In genomic region chr3:138835846-138836245, GRCh38 we compare ENCODE assay signal across 8 cellular contexts. TPM values are rescaled to one million over a fixed set of nuclear protein-coding genes. Genes with fewer than 3 reads are reported as not detected.
A peak's percentile ranks its signal among the peaks of the same experiment; 100 is the strongest.
DNase-seq lines count a peak whose midpoint lies in the region; ATAC-seq, FAIRE-seq and TF ChIP-seq lines count a peak whose summit lies in the region.
"Not testable (repeated sequence)": the region's sequence is repeated elsewhere in the genome, so short reads cannot be mapped to it uniquely, and the experiment has no call there.

No MANE protein-coding gene starts in this region.

- not testable (repeated sequence) for H3K14ac ChIP-seq in H9 (ENCODE audit: insufficient read depth, low read length); H1 (ENCODE audit: insufficient read length)

- H2BK5ac ChIP-seq in H9 (ENCODE audit: insufficient read length, low read length); H1 (ENCODE audit: low read depth, low read length): not testable (repeated sequence)

- H3K27ac Mint-ChIP-seq in H9: peak overlapping the region; percentile 62 to 100 (median 79); a peak in 5 of 7 replicates
- peak overlapping the region; percentile 99 for H3K27ac Mint-ChIP-seq in activated T-helper 17 cell treated with anti-CD3 and anti-CD28 coated beads, Interleukin-2, amount 50 U/mL, for 72 hours
- H3K27ac Mint-ChIP-seq in neural crest cell (ENCODE audit: unreplicated experiment): not testable (repeated sequence)
- peak overlapping the region; percentile 97 for H3K27ac Mint-ChIP-seq in stimulated activated effector memory CD8-positive, alpha-beta T cell treated with anti-CD3 and anti-CD28 coated beads, Interleukin-12 subunit alpha, Interleukin-12 subunit beta, amount 100 ng/mL, for 72 hours

- peaks cover 14% of the 10 kb centered on the region for H3K23me2 ChIP-seq in H9 (ENCODE audit: insufficient read length, low read depth, low read length, poor library complexity, severe bottlenecking)
- peaks cover 12% of the 10 kb centered on the region for H3K23me2 ChIP-seq in H1 (ENCODE audit: low read depth, low read length)

- POLR2A ChIA-PET in Panc1 (lab: Charles Lee): interaction anchor here (0.6 kb wide), 1 partner anchor 323 kb away, joined by 3 read pairs; no protein-coding TSS in a partner anchor
- POLR2A ChIA-PET in H1 (lab: Charles Lee; ENCODE audit: partially characterized antibody): interaction anchor here (0.6 to 3.9 kb wide), 8 partner anchors 10 to 488 kb away, joined by 3 to 28 read pairs (median 6); partner anchors contain the start of gene MRAS

- H3K4me1 ChIP-seq in H9 (ENCODE audit: insufficient read depth, low read length); H1 (replicated peaks in 1 of 4; ENCODE audit: control insufficient read depth in 3 of 4, insufficient read depth in 4 of 4, low read length in 3 of 4): not testable (repeated sequence)
- H3K4me1 ChIP-seq in Panc1 (ENCODE audit: control insufficient read depth, insufficient read depth, low read length) (peaks cover 18% of the 10 kb centered on the region), right lobe of liver (peaks cover 0 to 14% (median 2%) of the 10 kb centered on the region in 4 donors), vagina (peaks cover 20% of the 10 kb centered on the region)

- not testable (repeated sequence) for H3K9ac ChIP-seq in H9 (ENCODE audit: extremely low read depth, insufficient read length, low read length); H1 (replicated peaks in 1 of 4; ENCODE audit: extremely low read depth in 1 of 4, low read depth in 3 of 4, low read length in 3 of 4)

- TF ChIP-seq CTCF in H9 (conservative IDR thresholded peaks at IDR 0.05); Panc1 (IDR thresholded peaks at IDR 0.05); H1 (IDR thresholded peaks at IDR 0.05; ENCODE audit: control extremely low read depth in 1 of 3, insufficient read depth in 1 of 3, low read depth in 1 of 3, low read length in 3 of 3); right lobe of liver (IDR thresholded peaks at IDR 0.05); neural crest cell (conservative IDR thresholded peaks at IDR 0.05); vagina (IDR thresholded peaks at IDR 0.05): not testable (repeated sequence)

- H3K4me3 Mint-ChIP-seq in H9 (peak overlapping the region in 1 of 2 experiments; percentile 87; a peak in 1 of 5 replicates), neural crest cell (peak overlapping the region; percentile 61)
- H3K4me3 Mint-ChIP-seq in activated T-helper 17 cell treated with anti-CD3 and anti-CD28 coated beads, Interleukin-2, amount 50 U/mL, for 72 hours: peak overlapping the region; percentile 98
- H3K4me3 Mint-ChIP-seq in stimulated activated effector memory CD8-positive, alpha-beta T cell treated with anti-CD3 and anti-CD28 coated beads, Interleukin-12 subunit alpha, Interleukin-12 subunit beta, amount 100 ng/mL, for 72 hours: peak overlapping the region; percentile 90

- H3K4me1 Mint-ChIP-seq in H9 (peaks cover 13 to 26% of the 10 kb centered on the region in 2 experiments), neural crest cell (peaks cover 14% of the 10 kb centered on the region)
- peaks cover 13% of the 10 kb centered on the region for H3K4me1 Mint-ChIP-seq in activated T-helper 17 cell treated with anti-CD3 and anti-CD28 coated beads, Interleukin-2, amount 50 U/mL, for 72 hours
- peaks cover 17% of the 10 kb centered on the region for H3K4me1 Mint-ChIP-seq in stimulated activated effector memory CD8-positive, alpha-beta T cell treated with anti-CD3 and anti-CD28 coated beads, Interleukin-12 subunit alpha, Interleukin-12 subunit beta, amount 100 ng/mL, for 72 hours

- ATAC-seq in Panc1; activated T-helper 17 cell treated with anti-CD3 and anti-CD28 coated beads, Interleukin-2, amount 50 U/mL, for 72 hours (replicated peaks); right lobe of liver; stimulated activated effector memory CD8-positive, alpha-beta T cell treated with anti-CD3 and anti-CD28 coated beads, Interleukin-12 subunit alpha, Interleukin-12 subunit beta, amount 100 ng/mL, for 72 hours: not testable (repeated sequence)

- H3K79me1 ChIP-seq in H9 (ENCODE audit: insufficient read depth, low read depth, low read length, poor library complexity, severe bottlenecking); H1 (ENCODE audit: low read depth, low read length): not testable (repeated sequence)

- not testable (repeated sequence) for H3K23ac ChIP-seq in H9 (ENCODE audit: insufficient read length, low read depth, low read length); H1 (ENCODE audit: insufficient read length)

- intact Hi-C loops in Panc1 (cut with micrococcal nuclease; ENCODE audit: unreplicated experiment): loop anchor here (2.0 kb wide), 1 partner anchor 79 kb away; no protein-coding TSS in a partner anchor
- intact Hi-C loops in right lobe of liver (cut with DNase I): not testable (repeated sequence)
- intact Hi-C loops in vagina (cut with DNase I): loop anchor here (10.0 kb wide), 1 partner anchor 231 kb away; the partner anchor contains the start of gene FAIM

- TF ChIP-seq EP300 in H1 (IDR thresholded peaks at IDR 0.05; ENCODE audit: borderline replicate concordance in 1 of 2, low read depth in 2 of 2, low read length in 2 of 2): not testable (repeated sequence)

- H4K20me1 ChIP-seq in H9 (ENCODE audit: control insufficient read depth, insufficient read depth, insufficient read length); H1 (replicated peaks in 1 of 2; ENCODE audit: control insufficient read depth in 1 of 2, insufficient read depth in 2 of 2, low read length in 2 of 2): not testable (repeated sequence)

- not testable (repeated sequence) for TF ChIP-seq RAD21 in H1 (IDR thresholded peaks at IDR 0.05 in 1 of 2, conservative IDR thresholded peaks at IDR 0.05 in 1 of 2; ENCODE audit: low read depth in 2 of 2, low read length in 2 of 2)

- not testable (repeated sequence) for FAIRE-seq in H1 (lab: Jason Lieb, UNC)

- BruUV-seq in Panc1 (replicated peaks; lab: Mats Ljungman, UMichigan): not testable (repeated sequence)

- H2AK5ac ChIP-seq in H9 (ENCODE audit: insufficient read length, low read length); H1 (ENCODE audit: low read depth, low read length): not testable (repeated sequence)

- H4K8ac ChIP-seq in H9 (replicated peaks; ENCODE audit: insufficient read length, low read depth, low read length); H1 (ENCODE audit: extremely low read depth, insufficient read depth, low read length): not testable (repeated sequence)

- H3K18ac ChIP-seq in H9 (ENCODE audit: insufficient read length, low read depth, low read length); H1 (ENCODE audit: extremely low read depth, low read length): not testable (repeated sequence)

- in situ Hi-C loops in Panc1 (cut with HindIII; ENCODE audit: low pct_unique_long_range_greater_than_20kb, low sequenced_read_pairs): not testable (repeated sequence)

- peaks cover 6 to 11% (median 7%) of the 10 kb centered on the region in 3 experiments; a peak in 6 of 7 replicates for H3K36me3 Mint-ChIP-seq in H9 (ENCODE audit: insufficient read depth in 1 of 3, low read depth in 3 of 3)
- peaks cover 15% of the 10 kb centered on the region for H3K36me3 Mint-ChIP-seq in activated T-helper 17 cell treated with anti-CD3 and anti-CD28 coated beads, Interleukin-2, amount 50 U/mL, for 72 hours (ENCODE audit: low read depth)
- not testable (repeated sequence) for H3K36me3 Mint-ChIP-seq in neural crest cell (ENCODE audit: low read depth)
- peaks cover 13% of the 10 kb centered on the region for H3K36me3 Mint-ChIP-seq in stimulated activated effector memory CD8-positive, alpha-beta T cell treated with anti-CD3 and anti-CD28 coated beads, Interleukin-12 subunit alpha, Interleukin-12 subunit beta, amount 100 ng/mL, for 72 hours

- not testable (repeated sequence) for H2BK20ac ChIP-seq in H9 (ENCODE audit: low read depth, low read length, poor library complexity, severe bottlenecking); H1 (ENCODE audit: low read length)

- not testable (repeated sequence) for DNase-seq in H9; Panc1 (ENCODE audit: low read depth, low spot score); H1 (ENCODE audit: low read depth in 1 of 2, low spot score in 2 of 2); right lobe of liver; neural crest cell (ENCODE audit: low read depth, low spot score); stimulated activated effector memory CD8-positive, alpha-beta T cell treated with anti-CD3 and anti-CD28 coated beads, Interleukin-12 subunit alpha, Interleukin-12 subunit beta, amount 100 ng/mL, for 72 hours (ENCODE audit: low spot score in 2 of 2); vagina (ENCODE audit: extremely low spot score in 2 of 2)

- CTCF ChIA-PET in Panc1 (lab: Charles Lee) (interaction anchor here (2.1 kb wide), 1 partner anchor 80 kb away, joined by 5 read pairs; no protein-coding TSS in a partner anchor), H1 (lab: Charles Lee; ENCODE audit: partially characterized antibody) (interaction anchor here (0.7 to 1.8 kb wide), 5 partner anchors 12 to 242 kb away, joined by 3 to 6 read pairs (median 4); partner anchors contain the start of gene CEP70)

- H2AFZ ChIP-seq in H9 (ENCODE audit: low read length); H1 (ENCODE audit: low read length): not testable (repeated sequence)

- not testable (repeated sequence) for H2BK12ac ChIP-seq in H9 (ENCODE audit: insufficient read length, low read depth, low read length)
- peak overlapping the region; percentile 30; the same call in 1 of the 2 replicates for H2BK12ac ChIP-seq in H1 (ENCODE audit: low read depth, low read length)

- not testable (repeated sequence) for H3K27me3 Mint-ChIP-seq in H9 (ENCODE audit: low read depth); activated T-helper 17 cell treated with anti-CD3 and anti-CD28 coated beads, Interleukin-2, amount 50 U/mL, for 72 hours; neural crest cell (ENCODE audit: low read depth)

- not testable (repeated sequence) for H3K56ac ChIP-seq in H9 (ENCODE audit: insufficient read length, low read depth, low read length); H1 (replicated peaks; ENCODE audit: insufficient read length, low read depth, low read length)

- H3K79me2 ChIP-seq in H9 (ENCODE audit: insufficient read depth, low read length): not testable (repeated sequence)
- H3K79me2 ChIP-seq in H1 (ENCODE audit: control insufficient read depth in 1 of 2, insufficient read depth in 2 of 2, low read length in 2 of 2): peaks cover 3 to 30% of the 10 kb centered on the region in 2 experiments; a peak in 2 of 4 replicates

- H3K4me3 ChIP-seq in Panc1 (ENCODE audit: low read depth in 2 of 2, low read length in 2 of 2); right lobe of liver; vagina: not testable (repeated sequence)
- peak overlapping the region in 1 of 4 experiments; percentile 94; a peak in 1 of 8 replicates for H3K4me3 ChIP-seq in H1 (ENCODE audit: extremely low read depth in 1 of 4, insufficient read depth in 2 of 4, low read depth in 3 of 4, low read length in 4 of 4)

- H2BK120ac ChIP-seq in H9 (ENCODE audit: low read depth, low read length, poor library complexity, severe bottlenecking); H1 (replicated peaks; ENCODE audit: low read depth, low read length): not testable (repeated sequence)

- not testable (repeated sequence) for H3K9me3 ChIP-seq in H9 (ENCODE audit: control insufficient read depth, low read depth, low read length); Panc1 (ENCODE audit: control insufficient read depth, insufficient read depth, low read depth, low read length); H1 (ENCODE audit: insufficient read depth in 2 of 2, low read depth in 1 of 2, low read length in 1 of 2); right lobe of liver; vagina

- H3K36me3 ChIP-seq in Panc1 (ENCODE audit: control insufficient read depth, insufficient read depth, low read length); H1 (ENCODE audit: control insufficient read depth in 2 of 4, insufficient read depth in 4 of 4, low read length in 3 of 4); right lobe of liver; vagina: not testable (repeated sequence)

- not testable (repeated sequence) for H3T11ph ChIP-seq in H9 (ENCODE audit: low read length)

- H2BK15ac ChIP-seq in H9 (ENCODE audit: low read depth, low read length): not testable (repeated sequence)
- peak overlapping the region; percentile 94; the same call in 1 of the 2 replicates for H2BK15ac ChIP-seq in H1 (ENCODE audit: low read length)

- WGBS in H9 (ENCODE audit: extremely low coverage, insufficient read length, low lambda C conversion rate): no CpG with 5 or more reads among the region's 19 CpGs
- WGBS in H1 (ENCODE audit: extremely low coverage in 1 of 2, insufficient coverage in 1 of 2, insufficient read length in 1 of 2, insufficient replicate concordance in 2 of 2, low coverage in 1 of 2, low lambda C conversion rate in 2 of 2, missing lambda C conversion rate in 1 of 2), 2 experiments: 92% methylated on average over 19 of the region's 19 CpGs; no CpG with 5 or more reads in 1 of the 2 experiments
- 93% methylated on average over 17 of the region's 19 CpGs for WGBS in right lobe of liver (ENCODE audit: insufficient coverage, low coverage, low lambda C conversion rate, missing lambda C conversion rate)

- TF ChIP-seq POLR2A in H1 (IDR thresholded peaks at IDR 0.05; ENCODE audit: control extremely low read depth in 1 of 2, low read depth in 2 of 2, low read length in 2 of 2); right lobe of liver (IDR thresholded peaks at IDR 0.05); vagina (IDR thresholded peaks at IDR 0.05): not testable (repeated sequence)

- H3K27ac ChIP-seq in H9 (ENCODE audit: insufficient read length, low read depth, low read length); H1 (ENCODE audit: low read depth, low read length): not testable (repeated sequence)
- H3K27ac ChIP-seq in Panc1 (ENCODE audit: low read length): peak overlapping the region; percentile 100
- H3K27ac ChIP-seq in right lobe of liver: peak overlapping the region; percentile 88 to 91 (median 89)
- H3K27ac ChIP-seq in vagina: peak overlapping the region; percentile 92

- not testable (repeated sequence) for H3K9me3 Mint-ChIP-seq in H9; activated T-helper 17 cell treated with anti-CD3 and anti-CD28 coated beads, Interleukin-2, amount 50 U/mL, for 72 hours; neural crest cell; stimulated activated effector memory CD8-positive, alpha-beta T cell treated with anti-CD3 and anti-CD28 coated beads, Interleukin-12 subunit alpha, Interleukin-12 subunit beta, amount 100 ng/mL, for 72 hours

- not testable (repeated sequence) for H3K4ac ChIP-seq in H9 (ENCODE audit: low read depth, low read length); H1 (replicated peaks; ENCODE audit: insufficient read length, low read depth, low read length)

- not testable (repeated sequence) for H3K4me2 ChIP-seq in H9 (ENCODE audit: insufficient read depth, insufficient read length, low read length)
- H3K4me2 ChIP-seq in H1 (ENCODE audit: insufficient read depth in 1 of 2, low read depth in 2 of 2, low read length in 2 of 2): peak overlapping the region in 1 of 2 experiments; percentile 90; a peak in 2 of 4 replicates

- H4K5ac ChIP-seq in H9 (ENCODE audit: insufficient read length, low read depth, low read length); H1 (ENCODE audit: insufficient read length, low read depth, low read length): not testable (repeated sequence)

- H4K91ac ChIP-seq in H9 (ENCODE audit: insufficient read length, low read depth, low read length); H1 (replicated peaks; ENCODE audit: insufficient read length, low read length): not testable (repeated sequence)

- not testable (repeated sequence) for H3K27me3 ChIP-seq in H9 (ENCODE audit: insufficient read depth, low read length); Panc1 (ENCODE audit: control insufficient read depth, insufficient read depth, low read length); H1 (replicated peaks in 1 of 4; ENCODE audit: control insufficient read depth in 3 of 4, extremely low read depth in 1 of 4, insufficient read depth in 3 of 4, low read length in 3 of 4); right lobe of liver; vagina

RNA-seq across cellular contexts. Expression of gene PIK3CB, which starts 1.1 kb away (rescaled TPM):
- total RNA-seq in H9 (2021) (33.0 and 35.6 TPM in 2 replicates), Panc1 (2021; ENCODE audit: unreplicated experiment) (73.9 TPM), right lobe of liver (10 to 100 TPM; 12.1 to 20.9 (median 14.6) TPM), neural crest cell (11.8 and 14.4 TPM in 2 replicates), vagina (31.9 TPM)
- 60.1 TPM for polyA plus RNA-seq in Panc1 (2012; ENCODE audit: insufficient read length)
- total RNA-seq in activated T-helper 17 cell treated with anti-CD3 and anti-CD28 coated beads, Interleukin-2, amount 50 U/mL, for 72 hours: 10 to 100 TPM; 17.2 to 20.3 TPM
- 33.0 and 35.2 TPM in 2 replicates for total RNA-seq in H1 (2021; fragmentation: NEBNext Ultra II Directional; extraction: Animal tissue kit (Norgen Biotek cat#: 25700))
- 7.1 and 8.3 TPM in 2 replicates for polyA plus RNA-seq in H1 (2011; rRNA removed)
- polyA plus RNA-seq in H1 (2011; cell fraction: cytosol; rRNA removed): 10.3 TPM
- 8.3 TPM for polyA plus RNA-seq in H1 (2011; cell fraction: nucleus; rRNA removed)
- polyA plus RNA-seq in H1 (2012, experiment 1 of 2): 14.7 to 20.8 TPM (median 18.0 TPM) in 4 replicates
- 1.3 TPM for polyA plus RNA-seq in H1 (2012, experiment 2 of 2)
- 14.9 TPM for polyA plus RNA-seq in H1 (2013, experiment 1 of 2)
- polyA plus RNA-seq in H1 (2013, experiment 2 of 2): 14.4 TPM
- 23.7 and 24.6 TPM in 2 replicates for polyA minus RNA-seq in H1 (2011; rRNA and poly(A)+ RNA removed)
- polyA minus RNA-seq in H1 (2011; cell fraction: cytosol; rRNA and poly(A)+ RNA removed): 17.0 TPM
- polyA minus RNA-seq in H1 (2011; cell fraction: nucleus; rRNA and poly(A)+ RNA removed): 39.3 TPM
